ENCODE assay signal across 1 cellular context in genomic region chr7:108156897-108157605, GRCh38.
TF ChIP-seq lines count a peak whose summit lies in the region.

No MANE protein-coding gene starts in this region.

TF ChIP-seq in GM12878, 131 proteins besides CTCF, POLR2A, EP300 and RAD21:
- TF ChIP-seq PKNOX1 (IDR thresholded peaks at IDR 0.05) (peak; percentile 20), IKZF1 (conservative IDR thresholded peaks at IDR 0.05) (peak; percentile 34; the same call in 1 of the 2 replicates), TBL1XR1 (IDR thresholded peaks at IDR 0.05; ENCODE audit: low read depth, low read length) (no peak), NFIC (IDR thresholded peaks at IDR 0.05; ENCODE audit: low read depth, low read length) (peak; percentile 58; the same call in 1 of the 2 replicates), CEBPB (IDR thresholded peaks at IDR 0.05; ENCODE audit: borderline replicate concordance in 1 of 2, low read depth in 2 of 2, low read length in 2 of 2) (no peak), BCLAF1 (IDR thresholded peaks at IDR 0.05) (no peak), CREM (IDR thresholded peaks at IDR 0.05; ENCODE audit: low read depth) (no peak), RUNX3 (IDR thresholded peaks at IDR 0.05; ENCODE audit: low read length) (peak; percentile 54; the same call in 1 of the 2 replicates), NFYA (IDR thresholded peaks at IDR 0.05; ENCODE audit: borderline replicate concordance, low read depth, low read length) (no peak), SPI1 (IDR thresholded peaks at IDR 0.05; ENCODE audit: borderline replicate concordance, insufficient read depth, low read depth, low read length) (peak; percentile 74), SUZ12 (IDR thresholded peaks at IDR 0.05; ENCODE audit: unreplicated experiment) (no peak), STAT1 (conservative IDR thresholded peaks at IDR 0.05) (no peak), ATF2 (IDR thresholded peaks at IDR 0.05; ENCODE audit: low read length) (peak; percentile 37; the same call in 1 of the 2 replicates), RFX5 (IDR thresholded peaks at IDR 0.05; ENCODE audit: low read depth, low read length) (no peak), ESRRA (IDR thresholded peaks at IDR 0.05; ENCODE audit: low read length) (no peak), NR2F1 (conservative IDR thresholded peaks at IDR 0.05) (0 out of 2 replicates have a peak, but pooled peaks have one; percentile 28), ATF7 (IDR thresholded peaks at IDR 0.05; ENCODE audit: low read depth) (peak; percentile 71), IKZF2 (IDR thresholded peaks at IDR 0.05) (peak; percentile 33 to 45; a peak in 2 of 4 replicates), MXI1 (IDR thresholded peaks at IDR 0.05; ENCODE audit: low read depth, low read length) (no peak), ZNF622 (IDR thresholded peaks at IDR 0.05) (no peak), ZSCAN29 (IDR thresholded peaks at IDR 0.05) (no peak), SKIL (IDR thresholded peaks at IDR 0.05; ENCODE audit: low read depth, poor library complexity, severe bottlenecking) (no peak), FOS (IDR thresholded peaks at IDR 0.05; ENCODE audit: borderline replicate concordance, extremely low read depth, insufficient read length) (no peak)
